In genomic region chr9:33221568-33221884, GRCh38 we compare ENCODE assay signal across 29 cellular contexts. TPM values are rescaled to one million over a fixed set of nuclear protein-coding genes. Genes with fewer than 3 reads are reported as not detected.
DNase-seq lines count a peak whose midpoint lies in the region; ATAC-seq and TF ChIP-seq lines count a peak whose summit lies in the region.
"Had no signal": no experiment of that assay in that cellular context is flagged by ENCODE, and none has a peak within 500 bp of the region (broad histone marks: within the 10 kb centered on the region; RNA-seq: fewer than 3 reads in every experiment).

No MANE protein-coding gene starts in this region.

- in situ Hi-C loops in mammary epithelial cell (cut with MboI; ENCODE audit: low sequenced_read_pairs in 2 of 2) = no loop called here
- in situ Hi-C loops in IMR-90 (cut with MboI; ENCODE audit: low sequenced_read_pairs) = no loop called here

- H3K4ac ChIP-seq in IMR-90 (ENCODE audit: low read depth, low read length) = no peak overlapping the region

- WGBS in mammary epithelial cell (ENCODE audit: low coverage, missing lambda C conversion rate) = 100% methylated on average over 3 of the region's 3 CpGs
- no CpG with 5 or more reads among the region's 3 CpGs for WGBS in IMR-90 (ENCODE audit: extremely low coverage in 2 of 2, insufficient read length in 1 of 2), 2 experiments
- WGBS in spleen, 5 donors = 67 to 95% (median 82%) methylated on average over 3 of the region's 3 CpGs

- H3K4me2 ChIP-seq in mammary epithelial cell (ENCODE audit: insufficient read depth, low read depth, low read length) (no peak overlapping the region), IMR-90 (ENCODE audit: low read depth, low read length) (no peak overlapping the region)
- H3K4me2 ChIP-seq: A549 had no signal

- H2BK120ac ChIP-seq in IMR-90 (ENCODE audit: low read depth, low read length) = no peak overlapping the region

- H4K20me1 ChIP-seq in mammary epithelial cell (ENCODE audit: insufficient read depth, low read length) (no peaks in the 10 kb centered on the region), IMR-90 (ENCODE audit: insufficient read depth, low read length) (no peaks in the 10 kb centered on the region)

- ATAC-seq in IMR-90 (ENCODE audit: low read depth) (no peak), GM19324 (IDR thresholded peaks at IDR 0.05; ENCODE audit: low FRiP score, unreplicated experiment) (no peak)
- ATAC-seq: CD8-positive, alpha-beta T cell; T-cell had no signal

- H2BK15ac ChIP-seq in IMR-90 (ENCODE audit: low read depth, low read length) = no peak overlapping the region

- TF ChIP-seq CTCF in mammary epithelial cell (conservative IDR thresholded peaks at IDR 0.05 in 1 of 2, IDR thresholded peaks at IDR 0.05 in 1 of 2; ENCODE audit: extremely low read depth in 1 of 2, insufficient read depth in 1 of 2, low read depth in 1 of 2, low read length in 2 of 2) = no peak
- TF ChIP-seq CTCF in breast epithelium (IDR thresholded peaks at IDR 0.05) = no peak
- TF ChIP-seq CTCF in IMR-90 (conservative IDR thresholded peaks at IDR 0.05; ENCODE audit: low read depth, low read length) = no peak
- no peak for TF ChIP-seq CTCF in spleen (IDR thresholded peaks at IDR 0.05 in 8 of 11, conservative IDR thresholded peaks at IDR 0.05 in 3 of 11)

- no peak overlapping the region for H2AK9ac ChIP-seq in IMR-90 (replicated peaks; ENCODE audit: low read depth, low read length, poor library complexity)

- H3K4me3 ChIP-seq in mammary epithelial cell (replicated peaks in 1 of 3; ENCODE audit: insufficient read depth in 1 of 3, low read depth in 2 of 3, low read length in 3 of 3) = no peak overlapping the region
- no peak overlapping the region for H3K4me3 ChIP-seq in breast epithelium
- H3K4me3 ChIP-seq in IMR-90 (ENCODE audit: insufficient read depth, low read depth, low read length) = no peak overlapping the region
- peak overlapping the region in 1 of 8 donors; percentile 13 for H3K4me3 ChIP-seq in spleen
- H3K4me3 ChIP-seq: A549, dorsolateral prefrontal cortex, HAP-1, right atrium auricular region, tibial artery had no signal

- no peaks in the 10 kb centered on the region for H3K79me2 ChIP-seq in mammary epithelial cell (ENCODE audit: insufficient read depth, low read length)
- H3K79me2 ChIP-seq: parathyroid adenoma had no signal

- H3K14ac ChIP-seq in IMR-90 (replicated peaks; ENCODE audit: low read depth, low read length) = no peak overlapping the region

- no peak overlapping the region for H3K23ac ChIP-seq in IMR-90 (ENCODE audit: low read depth, low read length)

- no peak overlapping the region for H2BK20ac ChIP-seq in IMR-90 (ENCODE audit: low read depth, low read length)

- H2AFZ ChIP-seq in mammary epithelial cell (ENCODE audit: low read depth, low read length) = peak overlapping the region; percentile 55
- H2AFZ ChIP-seq in IMR-90 (replicated peaks; ENCODE audit: low read length, poor library complexity) = no peak overlapping the region
- H2AFZ ChIP-seq: parathyroid adenoma had no signal

- DNase-seq in mammary epithelial cell (no peak), breast epithelium (ENCODE audit: low spot score in 2 of 2) (no peak), IMR-90 (no peak), epithelial cell of prostate (ENCODE audit: low read depth, low spot score) (no peak), spleen (no peak), dedifferentiated amniotic fluid mesenchymal stem cell (ENCODE audit: extremely low spot score) (no peak), NCI-H2196 (lab: John Stamatoyannopoulos, UW; ENCODE audit: unreplicated experiment) (no peak)
- DNase-seq: activated B cell treated with CpG ODN at 0.5 μM for 24 hours; activated CD4-positive, alpha-beta T cell treated with anti-CD3 and anti-CD28 coated beads, Interleukin-2, amount 50 U/mL, for 4 hours; activated CD8-positive, alpha-beta memory T cell treated with anti-CD3 and anti-CD28 coated beads, Interleukin-2, amount 50 U/mL, for 48 hours; activated naive CD4-positive, alpha-beta T cell treated with anti-CD3 and anti-CD28 coated beads for 36 hours; CD8-positive, alpha-beta T cell; cerebellar nuclear complex; dorsolateral prefrontal cortex; hippocampal formation; NCI-H1048; NCI-H2107; T-cell; tibial artery had no signal

- no peak overlapping the region for H3K18ac ChIP-seq in IMR-90 (ENCODE audit: low read depth, low read length)

- H2AK5ac ChIP-seq in IMR-90 (ENCODE audit: low read depth, low read length) = peak overlapping the region; percentile 54; the same call in 1 of the 2 replicates

- no peak overlapping the region for H4K8ac ChIP-seq in IMR-90 (ENCODE audit: low read depth in 2 of 2, low read length in 2 of 2)

- dilution Hi-C loops in mammary epithelial cell (cut with HindIII; ENCODE audit: low sequenced_read_pairs) (no loop called here), IMR-90 (cut with HindIII; ENCODE audit: low sequenced_read_pairs, unreplicated experiment) (no loop called here)

- CTCF ChIA-PET in mammary epithelial cell (lab: Charles Lee; ENCODE audit: low non-redundant PET) = no interaction called here
- CTCF ChIA-PET in IMR-90 (lab: Yijun Ruan, JAX) = no interaction called here

- no peak for TF ChIP-seq RAD21 in IMR-90 (IDR thresholded peaks at IDR 0.05; ENCODE audit: low read length)

- no peak overlapping the region for H4K5ac ChIP-seq in IMR-90 (ENCODE audit: low read depth, low read length)

- BruUV-seq in mammary epithelial cell (replicated peaks; lab: Mats Ljungman, UMichigan) = no TSS peak
- BruUV-seq in IMR-90 (replicated peaks; lab: Mats Ljungman, UMichigan) = no TSS peak

- no peak overlapping the region for H4K91ac ChIP-seq in IMR-90 (ENCODE audit: insufficient read depth, low read depth, low read length)

- intact Hi-C loops in mammary epithelial cell (cut with micrococcal nuclease) (loop anchor here (10.0 kb wide), 1 partner anchor 637 kb away; no protein-coding TSS in a partner anchor), breast epithelium (cut with DNase I; ENCODE audit: low total_unique reads) (no loop called here), IMR-90 (cut with micrococcal nuclease) (loop anchor here (5.0 kb wide), 1 partner anchor 34 kb away; no protein-coding TSS in a partner anchor), spleen (cut with DNase I; ENCODE audit: low total_unique reads) (loop anchor here (10.0 kb wide), 1 partner anchor 47 kb away; no protein-coding TSS in a partner anchor)

- no peaks in the 10 kb centered on the region for H3K36me3 ChIP-seq in mammary epithelial cell (ENCODE audit: insufficient read depth, low read length)
- H3K36me3 ChIP-seq in breast epithelium = no peaks in the 10 kb centered on the region
- no peaks in the 10 kb centered on the region for H3K36me3 ChIP-seq in IMR-90 (ENCODE audit: control insufficient read depth, insufficient read depth, low read length)
- no peaks in the 10 kb centered on the region for H3K36me3 ChIP-seq in spleen
- H3K36me3 ChIP-seq: HAP-1, right atrium auricular region, tibial artery had no signal

- POLR2A ChIA-PET in IMR-90 (lab: Charles Lee; ENCODE audit: unreplicated experiment) = no interaction called here

- H3K9me3 ChIP-seq in mammary epithelial cell (replicated peaks; ENCODE audit: insufficient read depth, low read length) (no peaks in the 10 kb centered on the region), breast epithelium (no peaks in the 10 kb centered on the region), IMR-90 (ENCODE audit: control insufficient read depth, insufficient read depth, low read length) (no peaks in the 10 kb centered on the region), spleen (no peaks in the 10 kb centered on the region)
- H3K9me3 ChIP-seq: A549, HAP-1, right atrium auricular region, tibial artery had no signal

- H2BK5ac ChIP-seq in IMR-90 (ENCODE audit: low read depth, low read length, poor library complexity, severe bottlenecking) = no peak overlapping the region

- H3K9ac ChIP-seq in mammary epithelial cell (ENCODE audit: insufficient read depth, low read length) = no peak overlapping the region
- H3K9ac ChIP-seq in IMR-90 (ENCODE audit: low read depth, low read length) = no peak overlapping the region
- H3K9ac ChIP-seq: parathyroid adenoma had no signal

- no peak overlapping the region for H3K27ac ChIP-seq in mammary epithelial cell (ENCODE audit: insufficient read depth, low read depth, low read length)
- no peak overlapping the region for H3K27ac ChIP-seq in breast epithelium
- no peak overlapping the region for H3K27ac ChIP-seq in IMR-90 (ENCODE audit: insufficient read depth, low read length)
- peak overlapping the region; percentile 34 for H3K27ac ChIP-seq in epithelial cell of prostate
- H3K27ac ChIP-seq in spleen = peak overlapping the region in 7 of 8 donors; percentile 11 to 79 (median 58)
- H3K27ac ChIP-seq: dorsolateral prefrontal cortex, parathyroid adenoma, right atrium auricular region, tibial artery had no signal

- no peak overlapping the region for H3K56ac ChIP-seq in IMR-90 (ENCODE audit: extremely low read depth, insufficient read depth, low read length)

- H3K27me3 ChIP-seq in mammary epithelial cell (ENCODE audit: insufficient read depth, low read length) = no peaks in the 10 kb centered on the region
- no peaks in the 10 kb centered on the region for H3K27me3 ChIP-seq in breast epithelium
- peaks cover 10% of the 10 kb centered on the region for H3K27me3 ChIP-seq in IMR-90 (ENCODE audit: control insufficient read depth, insufficient read depth, low read length)
- H3K27me3 ChIP-seq in spleen (replicated peaks in 1 of 7) = no peaks in the 10 kb centered on the region
- H3K27me3 ChIP-seq: right atrium auricular region, tibial artery had no signal

- TF ChIP-seq POLR2A in breast epithelium (IDR thresholded peaks at IDR 0.05) = no peak
- TF ChIP-seq POLR2A in IMR-90 (IDR thresholded peaks at IDR 0.05; ENCODE audit: low read depth, low read length) = no peak
- TF ChIP-seq POLR2A in spleen (IDR thresholded peaks at IDR 0.05) = no peak

- H3K4me1 ChIP-seq in mammary epithelial cell (ENCODE audit: insufficient read depth, low read length) = peaks cover 19% of the 10 kb centered on the region
- H3K4me1 ChIP-seq in breast epithelium = no peaks in the 10 kb centered on the region
- peaks cover 5% of the 10 kb centered on the region for H3K4me1 ChIP-seq in IMR-90 (ENCODE audit: control insufficient read depth, insufficient read depth, low read length)
- peaks cover 16 to 41% (median 34%) of the 10 kb centered on the region in 6 donors for H3K4me1 ChIP-seq in spleen
- H3K4me1 ChIP-seq: parathyroid adenoma had no signal

- H3K79me1 ChIP-seq in IMR-90 (ENCODE audit: low read depth in 1 of 2, low read length in 2 of 2) = no peaks in the 10 kb centered on the region

- 0 out of 2 replicates have a peak, but pooled peaks cover 3% of the 10 kb centered on the region for H3K9me1 ChIP-seq in IMR-90 (ENCODE audit: insufficient read depth, low read length)

RNA-seq across cellular contexts. Expression of gene SPINK4, which starts 18.4 kb away (rescaled TPM):
- total RNA-seq in mammary epithelial cell (not detected), breast epithelium (not detected), IMR-90 (2012; rRNA removed) (not detected in 2 replicates), spleen (not detected)
- polyA plus RNA-seq in mammary epithelial cell (not detected), IMR-90 (2012; rRNA removed) (not detected in 2 replicates), spleen (under 1 TPM in 1 of 3 donors, not detected in 2; 0.67 TPM)
- not detected for polyA minus RNA-seq in mammary epithelial cell
- polyA plus RNA-seq in IMR-90 (2012; cell fraction: cytosol; rRNA removed) = not detected in 2 replicates
- not detected in 2 replicates for polyA plus RNA-seq in IMR-90 (2012; cell fraction: nucleus; rRNA removed; ENCODE audit: low replicate concordance)
- total RNA-seq: activated B cell treated with CpG ODN at 0.5 μM for 24 hours; activated naive CD4-positive, alpha-beta T cell treated with anti-CD3 and anti-CD28 coated beads for 36 hours; CD8-positive, alpha-beta T cell; dorsolateral prefrontal cortex; left cardiac atrium; lung microvascular endothelial cell; NCI-H460; right atrium auricular region; RPMI7951; T-cell had no signal
- polyA plus RNA-seq: A549, neural cell had no signal

RNA-seq across cellular contexts. Expression of gene BAG1, which starts 43.0 kb away (rescaled TPM):
- total RNA-seq in mammary epithelial cell (10 to 100 TPM; 28.5 to 30.9 TPM), breast epithelium (10 to 100 TPM; 34.7 to 54.7 (median 44.9) TPM), IMR-90 (2012; rRNA removed) (4.5 and 8.3 TPM in 2 replicates), spleen (10 to 100 TPM; 49.9 to 91.8 (median 71.0) TPM)
- polyA plus RNA-seq in mammary epithelial cell (20.3 TPM), IMR-90 (2012; rRNA removed) (20.4 and 20.9 TPM in 2 replicates), spleen (100 to 1,000 TPM in 1 of 3 donors, 10 to 100 TPM in 2; 57.3 to 102 (median 70.7) TPM)
- 5.4 TPM for polyA minus RNA-seq in mammary epithelial cell
- polyA plus RNA-seq in IMR-90 (2012; cell fraction: cytosol; rRNA removed) = 25.9 and 61.7 TPM in 2 replicates
- 13.3 and 25.4 TPM in 2 replicates for polyA plus RNA-seq in IMR-90 (2012; cell fraction: nucleus; rRNA removed; ENCODE audit: low replicate concordance)

RNA-seq across cellular contexts. Expression of gene CHMP5, which starts 43.3 kb away (rescaled TPM):
- total RNA-seq in mammary epithelial cell = 10 to 100 TPM; 52.7 to 54.0 TPM
- polyA plus RNA-seq in mammary epithelial cell = 50.6 TPM
- 30.3 TPM for polyA minus RNA-seq in mammary epithelial cell
- total RNA-seq in breast epithelium = 10 to 100 TPM; 63.1 to 73.4 (median 65.5) TPM
- 70.6 and 95.5 TPM in 2 replicates for total RNA-seq in IMR-90 (2012; rRNA removed)
- polyA plus RNA-seq in IMR-90 (2012; rRNA removed) = 70.2 and 80.8 TPM in 2 replicates
- polyA plus RNA-seq in IMR-90 (2012; cell fraction: cytosol; rRNA removed) = 14.6 and 19.1 TPM in 2 replicates
- 4.9 and 27.8 TPM in 2 replicates for polyA plus RNA-seq in IMR-90 (2012; cell fraction: nucleus; rRNA removed; ENCODE audit: low replicate concordance)
- total RNA-seq in spleen = 10 to 100 TPM; 43.6 to 56.7 (median 52.4) TPM
- 10 to 100 TPM; 53.6 to 75.9 (median 59.0) TPM for polyA plus RNA-seq in spleen

RNA-seq across cellular contexts. Expression of gene B4GALT1, which starts 54.4 kb away (rescaled TPM):
- total RNA-seq in mammary epithelial cell (100 to 1,000 TPM in 1 of 2 donors, 10 to 100 TPM in 1; 82.2 to 135 TPM), breast epithelium (10 to 100 TPM; 60.8 to 81.8 (median 66.2) TPM), IMR-90 (2012; rRNA removed) (8.8 and 11.9 TPM in 2 replicates), spleen (100 to 1,000 TPM in 2 of 7 donors, 10 to 100 TPM in 5; 75.1 to 111 (median 91.4) TPM)
- polyA plus RNA-seq in mammary epithelial cell (69.9 TPM), IMR-90 (2012; rRNA removed) (37.6 and 37.8 TPM in 2 replicates), spleen (10 to 100 TPM; 18.1 to 29.5 (median 25.4) TPM)
- 212 TPM for polyA minus RNA-seq in mammary epithelial cell
- polyA plus RNA-seq in IMR-90 (2012; cell fraction: cytosol; rRNA removed) = 28.7 and 34.0 TPM in 2 replicates
- polyA plus RNA-seq in IMR-90 (2012; cell fraction: nucleus; rRNA removed; ENCODE audit: low replicate concordance) = 15.4 and 23.3 TPM in 2 replicates

Comparison
In these comparisons a context has a peak if more than half of its experiments do, and no peak if none do; other contexts are left out.
1. H3K27ac ChIP-seq: peak in epithelial cell of prostate (single experiment) and spleen (7 of 8); none in mammary epithelial cell (single experiment), breast epithelium (0 of 2) and IMR-90 (single experiment).